Comparison of ENCODE assay signal across 9 cellular contexts in the genomic region with DNA sequence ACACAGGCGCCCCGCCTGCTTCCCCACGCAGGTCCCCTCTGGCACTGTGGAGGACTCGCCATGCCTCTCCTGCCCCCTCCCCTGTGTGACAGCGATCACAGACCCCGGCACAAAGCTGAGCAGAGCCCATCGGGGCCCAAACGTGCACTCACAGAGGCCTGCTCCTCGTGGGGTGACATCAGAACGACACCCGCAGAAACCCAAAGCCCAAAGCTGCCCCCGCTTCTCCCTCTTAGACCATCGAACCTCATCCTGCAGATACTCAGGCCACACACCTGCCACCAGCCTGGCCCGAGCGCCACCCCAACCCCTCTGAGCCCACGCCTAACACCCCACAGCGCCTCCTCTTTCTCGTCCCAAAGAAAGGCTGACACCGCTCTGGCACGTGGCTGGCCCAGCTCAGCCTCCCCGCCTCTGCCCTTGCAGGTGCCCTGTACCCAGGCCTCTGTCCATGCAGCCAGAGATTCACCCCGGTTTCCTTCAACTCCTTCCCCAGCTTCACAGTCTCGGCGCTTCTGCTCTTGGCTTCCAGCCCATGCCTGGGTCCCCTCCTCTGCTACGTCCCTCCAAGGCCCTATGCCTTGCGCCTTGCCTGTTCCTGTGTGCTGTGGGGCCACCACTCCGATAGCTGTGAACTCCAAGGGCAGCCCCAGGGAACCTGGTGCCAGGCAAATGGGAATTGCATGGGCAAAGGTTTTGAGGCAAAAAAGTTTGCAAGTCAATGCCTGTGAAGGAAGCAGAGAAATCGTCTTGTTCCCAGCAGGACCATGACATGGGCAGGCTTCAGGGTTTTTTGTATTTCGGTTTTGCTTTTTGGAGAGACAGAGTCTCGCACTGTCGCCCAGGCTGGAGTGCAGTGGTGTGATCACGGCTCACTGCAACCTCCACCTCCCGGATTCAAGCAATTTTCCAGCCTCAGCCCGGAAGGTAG. TPM values are rescaled to one million over a fixed set of nuclear protein-coding genes. Genes with fewer than 3 reads are reported as not detected.
DNase-seq lines count a peak whose midpoint lies in the region; ATAC-seq, FAIRE-seq and TF ChIP-seq lines count a peak whose summit lies in the region.
"Had no signal": no experiment of that assay in that cellular context is flagged by ENCODE, and none has a peak within 500 bp of the region (broad histone marks: within the 10 kb centered on the region; RNA-seq: fewer than 3 reads in every experiment).

No MANE protein-coding gene starts in this region.

- H3K4me2 ChIP-seq in trophoblast cell (ENCODE audit: low read length): peak overlapping the region; percentile 98

- peak overlapping the region; percentile 86 for H3K4me3 Mint-ChIP-seq in CD4-positive, alpha-beta T cell
- peak overlapping the region; percentile 85 to 89 for H3K4me3 Mint-ChIP-seq in effector memory CD8-positive, alpha-beta T cell

- no peak overlapping the region for H3K9ac ChIP-seq in trophoblast cell (ENCODE audit: low read length)
- H3K9ac ChIP-seq: KMS-11 had no signal

- H3K4ac ChIP-seq in trophoblast cell (ENCODE audit: low read depth, low read length): no peak overlapping the region

- no CpG with 5 or more reads among the region's 34 CpGs for WGBS in trophoblast cell (ENCODE audit: extremely low coverage, insufficient coverage, insufficient read length)

- no peak overlapping the region for H2BK120ac ChIP-seq in trophoblast cell (ENCODE audit: insufficient read depth, low read length, poor library complexity)

- no peak for TF ChIP-seq POLR2A in GM12891 (IDR thresholded peaks at IDR 0.05; ENCODE audit: low read depth, low read length)

- peaks cover 22% of the 10 kb centered on the region for H3K4me1 ChIP-seq in Panc1 (ENCODE audit: control insufficient read depth, insufficient read depth, low read length)
- peaks cover 11 to 22% of the 10 kb centered on the region in 2 experiments for H3K4me1 ChIP-seq in trophoblast cell (ENCODE audit: control insufficient read depth in 1 of 2, insufficient read depth in 2 of 2, low read length in 2 of 2)

- peak overlapping the region; percentile 79 for H3K27ac Mint-ChIP-seq in CD4-positive, alpha-beta T cell
- peak overlapping the region; percentile 77 to 81 for H3K27ac Mint-ChIP-seq in effector memory CD8-positive, alpha-beta T cell

- H2BK5ac ChIP-seq in trophoblast cell (ENCODE audit: low read depth, low read length, poor library complexity): no peak overlapping the region

- peak overlapping the region; percentile 24 for H3K14ac ChIP-seq in trophoblast cell (ENCODE audit: low read length)

- H3K4me3 ChIP-seq in Panc1 (ENCODE audit: low read depth in 2 of 2, low read length in 2 of 2): peak overlapping the region; percentile 29 to 63; a peak in 3 of 4 replicates
- peak overlapping the region; percentile 83 for H3K4me3 ChIP-seq in trophoblast cell (ENCODE audit: low read depth, low read length)

- no peak for FAIRE-seq in GM12891 (lab: Jason Lieb, UNC)

- no peak for ATAC-seq in CD4-positive, alpha-beta T cell (ENCODE audit: poor library complexity)
- no peak for ATAC-seq in Panc1
- no peak for ATAC-seq in effector memory CD8-positive, alpha-beta T cell (replicated peaks)
- no peak for ATAC-seq in GM19467 (IDR thresholded peaks at IDR 0.05; ENCODE audit: unreplicated experiment)
- no peak for ATAC-seq in GM19324 (IDR thresholded peaks at IDR 0.05; ENCODE audit: low FRiP score, unreplicated experiment)
- ATAC-seq in GM21423 (IDR thresholded peaks at IDR 0.05; ENCODE audit: unreplicated experiment): no peak

- no peaks in the 10 kb centered on the region for H3K9me3 ChIP-seq in CD4-positive, alpha-beta T cell (ENCODE audit: control insufficient read depth, low read length)
- H3K9me3 ChIP-seq in Panc1 (ENCODE audit: control insufficient read depth, insufficient read depth, low read depth, low read length) (no peaks in the 10 kb centered on the region), trophoblast cell (ENCODE audit: insufficient read depth, low read depth, low read length) (peaks cover 3% of the 10 kb centered on the region)

- H3K9me3 Mint-ChIP-seq in CD4-positive, alpha-beta T cell: no peaks in the 10 kb centered on the region
- H3K9me3 Mint-ChIP-seq in effector memory CD8-positive, alpha-beta T cell: no peaks in the 10 kb centered on the region

- TF ChIP-seq CTCF in CD4-positive, alpha-beta T cell (IDR thresholded peaks at IDR 0.05): no peak
- TF ChIP-seq CTCF in Panc1 (IDR thresholded peaks at IDR 0.05): no peak

- peak overlapping the region; percentile 20 for H4K12ac ChIP-seq in trophoblast cell (ENCODE audit: low read depth, low read length)

- H3K4me1 Mint-ChIP-seq in CD4-positive, alpha-beta T cell (ENCODE audit: low read depth): peaks cover 26% of the 10 kb centered on the region
- H3K4me1 Mint-ChIP-seq in effector memory CD8-positive, alpha-beta T cell (ENCODE audit: low read depth in 2 of 2): peaks cover 18 to 24% of the 10 kb centered on the region in 2 donors

- peaks cover 13% of the 10 kb centered on the region for H3K79me1 ChIP-seq in trophoblast cell (ENCODE audit: low read length)

- H2BK12ac ChIP-seq in trophoblast cell (ENCODE audit: low read length): peak overlapping the region; percentile 27

- peaks cover 6% of the 10 kb centered on the region for H3K27me3 ChIP-seq in CD4-positive, alpha-beta T cell (ENCODE audit: control insufficient read depth, insufficient read depth, low read length)
- no peaks in the 10 kb centered on the region for H3K27me3 ChIP-seq in Panc1 (ENCODE audit: control insufficient read depth, insufficient read depth, low read length)
- no peaks in the 10 kb centered on the region for H3K27me3 ChIP-seq in trophoblast cell (ENCODE audit: insufficient read depth, low read length)

- POLR2A ChIA-PET in CD4-positive, alpha-beta T cell (lab: Charles Lee): interaction anchor here (1.1 to 1.8 kb wide), 3 partner anchors 30 to 376 kb away, joined by 3 to 16 read pairs (median 3); partner anchors contain the start of gene CIRBP
- POLR2A ChIA-PET in Panc1 (lab: Charles Lee): no interaction called here

- peaks cover 13% of the 10 kb centered on the region for H3K27me3 Mint-ChIP-seq in CD4-positive, alpha-beta T cell
- H3K27me3 Mint-ChIP-seq in effector memory CD8-positive, alpha-beta T cell: peaks cover 10 to 11% of the 10 kb centered on the region in 2 donors

- in situ Hi-C loops in Panc1 (cut with HindIII; ENCODE audit: low pct_unique_long_range_greater_than_20kb, low sequenced_read_pairs): no loop called here

- DNase-seq in CD4-positive, alpha-beta T cell: no peak
- DNase-seq in Panc1 (ENCODE audit: low read depth, low spot score) (no peak), trophoblast cell (no peak), GM12891 (ENCODE audit: insufficient read length, low spot score) (no peak)
- DNase-seq in effector memory CD8-positive, alpha-beta T cell: no peak

- H3K36me3 ChIP-seq in Panc1 (ENCODE audit: control insufficient read depth, insufficient read depth, low read length) (no peaks in the 10 kb centered on the region; the same call in 1 of the 2 replicates), trophoblast cell (ENCODE audit: control insufficient read depth in 1 of 2, insufficient read depth in 2 of 2, low read length in 2 of 2) (peaks cover 21 to 23% of the 10 kb centered on the region in 2 experiments)

- no peak overlapping the region for H3K27ac ChIP-seq in CD4-positive, alpha-beta T cell (ENCODE audit: low read depth, low read length)
- H3K27ac ChIP-seq in Panc1 (ENCODE audit: low read length): peak overlapping the region; percentile 26; the same call in 1 of the 2 replicates
- H3K27ac ChIP-seq in trophoblast cell (ENCODE audit: low read depth, low read length): no peak overlapping the region
- H3K27ac ChIP-seq: KMS-11 had no signal

- H3K79me2 ChIP-seq in trophoblast cell (ENCODE audit: control insufficient read depth, insufficient read depth, low read length, poor library complexity): peaks cover 8% of the 10 kb centered on the region

- BruUV-seq in Panc1 (replicated peaks; lab: Mats Ljungman, UMichigan): no TSS peak

- H4K91ac ChIP-seq in trophoblast cell (ENCODE audit: low read depth, low read length): peak overlapping the region; percentile 63

- peak overlapping the region; percentile 17 for H2AFZ ChIP-seq in trophoblast cell (ENCODE audit: insufficient read depth, low read length, poor library complexity)

- H3K36me3 Mint-ChIP-seq in CD4-positive, alpha-beta T cell (ENCODE audit: low read depth): peaks cover 4% of the 10 kb centered on the region
- peaks cover 23% of the 10 kb centered on the region for H3K36me3 Mint-ChIP-seq in effector memory CD8-positive, alpha-beta T cell (ENCODE audit: insufficient read depth)

- intact Hi-C loops in CD4-positive, alpha-beta T cell (cut with DNase I, micrococcal nuclease): no loop called here
- intact Hi-C loops in Panc1 (cut with micrococcal nuclease; ENCODE audit: unreplicated experiment): no loop called here

- no peak overlapping the region for H3K23ac ChIP-seq in trophoblast cell (ENCODE audit: low read length)

- H2AK5ac ChIP-seq in trophoblast cell (ENCODE audit: low read length): peak overlapping the region; percentile 7

- CTCF ChIA-PET in CD4-positive, alpha-beta T cell (lab: Charles Lee): interaction anchor here (0.6 kb wide), 2 partner anchors 44 to 654 kb away, joined by 3 to 5 read pairs; no protein-coding TSS in a partner anchor
- CTCF ChIA-PET in Panc1 (lab: Charles Lee): no interaction called here

- H3K18ac ChIP-seq in trophoblast cell (ENCODE audit: low read length): peak overlapping the region; percentile 34

- H4K8ac ChIP-seq in trophoblast cell (ENCODE audit: low read depth, low read length): peak overlapping the region; percentile 30

RNA-seq across cellular contexts. Expression of gene CBARP, which starts 0.8 kb away (rescaled TPM):
- under 1 TPM in 1 of 2 experiments, not detected in 1; 0.22 TPM for total RNA-seq in CD4-positive, alpha-beta T cell
- total RNA-seq in Panc1 (2021; ENCODE audit: unreplicated experiment): 14.5 TPM
- polyA plus RNA-seq in Panc1 (2012; ENCODE audit: insufficient read length): 16.4 TPM
- 3.7 and 4.2 TPM in 2 replicates for polyA plus RNA-seq in trophoblast cell (2013)
- 1.5 TPM for polyA plus RNA-seq in GM12891 (2012; ENCODE audit: low read depth, missing spikeins)

RNA-seq across cellular contexts. Expression of gene ATP5F1D, which starts 2.9 kb away (rescaled TPM):
- total RNA-seq in CD4-positive, alpha-beta T cell: 10 to 100 TPM; 77.6 to 92.6 TPM
- total RNA-seq in Panc1 (2021; ENCODE audit: unreplicated experiment): 218 TPM
- polyA plus RNA-seq in Panc1 (2012; ENCODE audit: insufficient read length): 365 TPM
- 106 and 107 TPM in 2 replicates for polyA plus RNA-seq in trophoblast cell (2013)
- polyA plus RNA-seq in GM12891 (2012; ENCODE audit: low read depth, missing spikeins): 209 TPM

RNA-seq across cellular contexts. Expression of gene MIDN, which starts 9.7 kb away (rescaled TPM):
- 100 to 1,000 TPM; 214 to 228 TPM for total RNA-seq in CD4-positive, alpha-beta T cell
- total RNA-seq in Panc1 (2021; ENCODE audit: unreplicated experiment): 118 TPM
- 76.9 TPM for polyA plus RNA-seq in Panc1 (2012; ENCODE audit: insufficient read length)
- polyA plus RNA-seq in trophoblast cell (2013): 159 and 165 TPM in 2 replicates
- 16.2 TPM for polyA plus RNA-seq in GM12891 (2012; ENCODE audit: low read depth, missing spikeins)

RNA-seq across cellular contexts. Expression of gene CIRBP, which starts 30.5 kb away (rescaled TPM):
- 100 to 1,000 TPM; 614 to 628 TPM for total RNA-seq in CD4-positive, alpha-beta T cell
- 66.6 TPM for total RNA-seq in Panc1 (2021; ENCODE audit: unreplicated experiment)
- polyA plus RNA-seq in Panc1 (2012; ENCODE audit: insufficient read length): 101 TPM
- polyA plus RNA-seq in trophoblast cell (2013): 116 and 120 TPM in 2 replicates
- polyA plus RNA-seq in GM12891 (2012; ENCODE audit: low read depth, missing spikeins): 297 TPM

RNA-seq across cellular contexts. Expression of gene STK11, which starts 33.1 kb away (rescaled TPM):
- total RNA-seq in CD4-positive, alpha-beta T cell: 10 to 100 TPM; 49.7 to 53.0 TPM
- 116 TPM for total RNA-seq in Panc1 (2021; ENCODE audit: unreplicated experiment)
- 141 TPM for polyA plus RNA-seq in Panc1 (2012; ENCODE audit: insufficient read length)
- polyA plus RNA-seq in trophoblast cell (2013): 32.9 and 33.1 TPM in 2 replicates
- 27.4 TPM for polyA plus RNA-seq in GM12891 (2012; ENCODE audit: low read depth, missing spikeins)

Comparison
In these comparisons a context has a peak if more than half of its experiments do, and no peak if none do; other contexts are left out.
1. RNA of gene CBARP, which starts 0.8 kb away (total RNA-seq): 14.5 TPM in Panc1 (single experiment); 0.22 TPM in CD4-positive, alpha-beta T cell; every median in the first group is over 10 times any median in the second.